ENCODE assay signal across 27 cellular contexts in genomic region chr18:32029558-32029957, GRCh38. TPM values are rescaled to one million over a fixed set of nuclear protein-coding genes. Genes with fewer than 3 reads are reported as not detected.
DNase-seq lines count a peak whose midpoint lies in the region; ATAC-seq and TF ChIP-seq lines count a peak whose summit lies in the region.
"Had no signal": no experiment of that assay in that cellular context is flagged by ENCODE, and none has a peak within 500 bp of the region (broad histone marks: within the 10 kb centered on the region; RNA-seq: fewer than 3 reads in every experiment).

No MANE protein-coding gene starts in this region.

- H3K27ac Mint-ChIP-seq in T-helper 2 cell treated with Interferon-gamma antibody and Interleukin-4, amounts not matched to agents 5 μg/mL and 100 μg/mL, for 36 hours, result peak overlapping the region; percentile 76
- H3K27ac Mint-ChIP-seq in dendritic cell treated with granulocyte-macrophage colony-stimulating factor and Interleukin-4, amounts not matched to agents 40 ng/mL and 50 ng/mL, for 4 days, result peak overlapping the region; percentile 39
- H3K27ac Mint-ChIP-seq: nephron progenitor cell; stimulated activated memory B cell treated with anti-CD40 and anti-IgM and Interleukin-4, amounts not matched to agents 10 μg/mL and 1 μg/mL and 100 μg/mL, for 72 hours had no signal

- H3K36me3 ChIP-seq in BLaER1, result peaks cover 28% of the 10 kb centered on the region
- peaks cover 7 to 58% (median 39%) of the 10 kb centered on the region in 11 experiments; a peak in 19 of 22 replicates for H3K36me3 ChIP-seq in BLaER1 treated with 17β-estradiol and CSF1 and Interleukin-3, amounts not matched to agents 10 nM and 100 nM
- H3K36me3 ChIP-seq in gastrocnemius medialis, result no peaks in the 10 kb centered on the region
- H3K36me3 ChIP-seq: suprapubic skin, upper lobe of left lung had no signal

- ATAC-seq in gastrocnemius medialis (no peak), GM18519 (IDR thresholded peaks at IDR 0.05; ENCODE audit: low FRiP score, unreplicated experiment) (no peak), HG02763 (IDR thresholded peaks at IDR 0.05; ENCODE audit: unreplicated experiment) (no peak)
- ATAC-seq: left cardiac atrium; stimulated activated memory B cell treated with anti-CD40 and anti-IgM and Interleukin-4, amounts not matched to agents 10 μg/mL and 1 μg/mL and 100 μg/mL, for 72 hours had no signal

- H3K9ac ChIP-seq in BLaER1, result no peak overlapping the region
- H3K9ac ChIP-seq in BLaER1 treated with 17β-estradiol and CSF1 and Interleukin-3, amounts not matched to agents 10 nM and 100 nM, result peak overlapping the region in 1 of 11 experiments; percentile 2; a peak in 2 of 22 replicates
- H3K9ac ChIP-seq: GM23248 had no signal

- peaks cover 72% of the 10 kb centered on the region for H3K36me3 Mint-ChIP-seq in T-helper 2 cell treated with Interferon-gamma antibody and Interleukin-4, amounts not matched to agents 5 μg/mL and 100 μg/mL, for 36 hours (ENCODE audit: low read depth)
- peaks cover 24% of the 10 kb centered on the region for H3K36me3 Mint-ChIP-seq in dendritic cell treated with granulocyte-macrophage colony-stimulating factor and Interleukin-4, amounts not matched to agents 40 ng/mL and 50 ng/mL, for 4 days (ENCODE audit: low read depth)

- H3K9me3 ChIP-seq in BLaER1, result no peaks in the 10 kb centered on the region
- peaks cover 0 to 18% (median under 1%) of the 10 kb centered on the region in 11 experiments; a peak in 5 of 22 replicates for H3K9me3 ChIP-seq in BLaER1 treated with 17β-estradiol and CSF1 and Interleukin-3, amounts not matched to agents 10 nM and 100 nM (replicated peaks in 1 of 11)
- no peaks in the 10 kb centered on the region for H3K9me3 ChIP-seq in gastrocnemius medialis
- H3K9me3 ChIP-seq: suprapubic skin, upper lobe of left lung had no signal

- H3K9me3 Mint-ChIP-seq in T-helper 2 cell treated with Interferon-gamma antibody and Interleukin-4, amounts not matched to agents 5 μg/mL and 100 μg/mL, for 36 hours, result no peaks in the 10 kb centered on the region
- no peaks in the 10 kb centered on the region for H3K9me3 Mint-ChIP-seq in dendritic cell treated with granulocyte-macrophage colony-stimulating factor and Interleukin-4, amounts not matched to agents 40 ng/mL and 50 ng/mL, for 4 days
- H3K9me3 Mint-ChIP-seq: nephron progenitor cell; stimulated activated memory B cell treated with anti-CD40 and anti-IgM and Interleukin-4, amounts not matched to agents 10 μg/mL and 1 μg/mL and 100 μg/mL, for 72 hours had no signal

- H3K4me1 ChIP-seq in BLaER1 (peaks cover 75% of the 10 kb centered on the region), gastrocnemius medialis (no peaks in the 10 kb centered on the region)
- peaks cover 78 to 95% (median 87%) of the 10 kb centered on the region in 10 experiments for H3K4me1 ChIP-seq in BLaER1 treated with 17β-estradiol and CSF1 and Interleukin-3, amounts not matched to agents 10 nM and 100 nM
- H3K4me1 ChIP-seq: suprapubic skin had no signal

- H3K27ac ChIP-seq in BLaER1 (peak overlapping the region; percentile 46), gastrocnemius medialis (no peak overlapping the region)
- peak overlapping the region in 9 of 11 experiments; percentile 10 to 85 (median 57); a peak in 16 of 22 replicates for H3K27ac ChIP-seq in BLaER1 treated with 17β-estradiol and CSF1 and Interleukin-3, amounts not matched to agents 10 nM and 100 nM
- H3K27ac ChIP-seq: C4-2B, epithelial cell of prostate, GM23248, suprapubic skin, upper lobe of left lung had no signal

- H3K27me3 Mint-ChIP-seq in T-helper 2 cell treated with Interferon-gamma antibody and Interleukin-4, amounts not matched to agents 5 μg/mL and 100 μg/mL, for 36 hours (ENCODE audit: low read depth), result no peaks in the 10 kb centered on the region
- no peaks in the 10 kb centered on the region for H3K27me3 Mint-ChIP-seq in dendritic cell treated with granulocyte-macrophage colony-stimulating factor and Interleukin-4, amounts not matched to agents 40 ng/mL and 50 ng/mL, for 4 days
- H3K27me3 Mint-ChIP-seq: stimulated activated memory B cell treated with anti-CD40 and anti-IgM and Interleukin-4, amounts not matched to agents 10 μg/mL and 1 μg/mL and 100 μg/mL, for 72 hours had no signal

- H3K27me3 ChIP-seq in BLaER1, result no peaks in the 10 kb centered on the region
- no peaks in the 10 kb centered on the region for H3K27me3 ChIP-seq in BLaER1 treated with 17β-estradiol and CSF1 and Interleukin-3, amounts not matched to agents 10 nM and 100 nM
- no peaks in the 10 kb centered on the region for H3K27me3 ChIP-seq in gastrocnemius medialis
- H3K27me3 ChIP-seq: suprapubic skin, upper lobe of left lung had no signal

- peak overlapping the region; percentile 97 for H3K4me2 ChIP-seq in BLaER1
- peak overlapping the region; percentile 81 to 99 (median 96) for H3K4me2 ChIP-seq in BLaER1 treated with 17β-estradiol and CSF1 and Interleukin-3, amounts not matched to agents 10 nM and 100 nM

- no peak for TF ChIP-seq POLR2A in gastrocnemius medialis (IDR thresholded peaks at IDR 0.05)

- no peaks in the 10 kb centered on the region for H4K20me1 ChIP-seq in BLaER1
- no peaks in the 10 kb centered on the region; a peak in 1 of 22 replicates for H4K20me1 ChIP-seq in BLaER1 treated with 17β-estradiol and CSF1 and Interleukin-3, amounts not matched to agents 10 nM and 100 nM

- H3K4me3 Mint-ChIP-seq in T-helper 2 cell treated with Interferon-gamma antibody and Interleukin-4, amounts not matched to agents 5 μg/mL and 100 μg/mL, for 36 hours, result peak overlapping the region; percentile 54
- no peak overlapping the region for H3K4me3 Mint-ChIP-seq in dendritic cell treated with granulocyte-macrophage colony-stimulating factor and Interleukin-4, amounts not matched to agents 40 ng/mL and 50 ng/mL, for 4 days
- H3K4me3 Mint-ChIP-seq: nephron progenitor cell; stimulated activated memory B cell treated with anti-CD40 and anti-IgM and Interleukin-4, amounts not matched to agents 10 μg/mL and 1 μg/mL and 100 μg/mL, for 72 hours had no signal

- DNase-seq in T-helper 2 cell treated with Interferon-gamma antibody and Interleukin-4, amounts not matched to agents 5 μg/mL and 100 μg/mL, for 36 hours (ENCODE audit: low spot score), result no peak
- no peak for DNase-seq in gastrocnemius medialis
- DNase-seq: activated CD4-positive, alpha-beta T cell treated with anti-CD3 and anti-CD28 coated beads for 48 hours; activated CD8-positive, alpha-beta memory T cell treated with anti-CD3 and anti-CD28 coated beads, Interleukin-2, amount 50 U/mL, for 4 hours; activated effector memory CD4-positive, alpha-beta T cell treated with anti-CD3 and anti-CD28 coated beads, Interleukin-2, amount 50 U/mL, for 16 hours; anterior cingulate cortex; effector CD4-positive, alpha-beta T cell; GM23248; hypothalamus; IMR-90; left cardiac atrium; NCI-H82; nephron progenitor cell; SIG-M5; stimulated activated CD4-positive, alpha-beta T cell treated with anti-CD3 and anti-CD28 coated beads, Interleukin-15, amount 100 ng/mL, for 24 hours; T-helper 9 cell; upper lobe of left lung had no signal

- in situ Hi-C loops in gastrocnemius medialis (cut with MboI; ENCODE audit: low sequenced_read_pairs in 4 of 4), result no loop called here

- intact Hi-C loops in dendritic cell treated with granulocyte-macrophage colony-stimulating factor and Interleukin-4, amounts not matched to agents 40 ng/mL and 50 ng/mL, for 4 days (cut with micrococcal nuclease), result no loop called here
- intact Hi-C loops in gastrocnemius medialis (cut with DNase I; ENCODE audit: low total_unique reads), result no loop called here

- H3K4me3 ChIP-seq in BLaER1 (0 out of 2 replicates have a peak overlapping the region, but pooled peaks have one; percentile 33), gastrocnemius medialis (no peak overlapping the region)
- H3K4me3 ChIP-seq in BLaER1 treated with 17β-estradiol and CSF1 and Interleukin-3, amounts not matched to agents 10 nM and 100 nM, result no peak overlapping the region
- H3K4me3 ChIP-seq: GM23248, lung, suprapubic skin, upper lobe of left lung had no signal

- H3K4me1 Mint-ChIP-seq in T-helper 2 cell treated with Interferon-gamma antibody and Interleukin-4, amounts not matched to agents 5 μg/mL and 100 μg/mL, for 36 hours (ENCODE audit: low read depth), result peaks cover 71% of the 10 kb centered on the region
- H3K4me1 Mint-ChIP-seq in dendritic cell treated with granulocyte-macrophage colony-stimulating factor and Interleukin-4, amounts not matched to agents 40 ng/mL and 50 ng/mL, for 4 days (ENCODE audit: low read depth), result peaks cover 31% of the 10 kb centered on the region
- H3K4me1 Mint-ChIP-seq: nephron progenitor cell had no signal

- no peak for TF ChIP-seq CTCF in gastrocnemius medialis (IDR thresholded peaks at IDR 0.05 in 4 of 5, conservative IDR thresholded peaks at IDR 0.05 in 1 of 5)

RNA-seq across cellular contexts. Expression of gene RNF125, which starts 10.9 kb away (rescaled TPM):
- total RNA-seq in gastrocnemius medialis, result 1 to 10 TPM in 3 of 4 donors, under 1 TPM in 1; 0.85 to 6.4 (median 3.1) TPM

Comparison
In these comparisons a context has a peak if more than half of its experiments do, and no peak if none do; other contexts are left out.
1. H3K27ac ChIP-seq: peak in BLaER1 (single experiment) and BLaER1 treated with 17β-estradiol and CSF1 and Interleukin-3, amounts not matched to agents 10 nM and 100 nM (9 of 11); none in gastrocnemius medialis (0 of 4).